ENCODE assay signal across 8 cellular contexts in genomic region chr19:53394974-53395839, GRCh38.
DNase-seq lines count a peak whose midpoint lies in the region; ATAC-seq and TF ChIP-seq lines count a peak whose summit lies in the region.

Gene ZNF765, plus strand, starts transcription at chr19:53395149. Its CDS starts 2,867 bp downstream, at chr19:53398016.

- peak within 1 kb of the TSS; percentile 80 for H3K4me3 ChIP-seq in choroid plexus epithelial cell (ENCODE audit: low read depth, low read length)

- TF ChIP-seq CTCF in choroid plexus epithelial cell (conservative IDR thresholded peaks at IDR 0.05; ENCODE audit: low read depth, low read length) = peak; percentile 62

- DNase-seq in AG20443 (ENCODE audit: low spot score) (peak; percentile 98), NCI-H446 treated with DMSO at 0.1 percent for 48 hours (lab: John Stamatoyannopoulos, UW) (peak; percentile 65), choroid plexus epithelial cell (ENCODE audit: low read depth) (peak; percentile 94), kidney tubule cell (ENCODE audit: low spot score) (peak; percentile 92)
- DNase-seq in activated CD4-positive, alpha-beta T cell treated with anti-CD3 and anti-CD28 coated beads for 1 hour = peak; percentile 97
- DNase-seq in stimulated activated CD4-positive, alpha-beta T cell treated with anti-CD3 and anti-CD28 coated beads, Interleukin-1b, Interleukin-23, amount 100 ng/mL, for 1 hour (ENCODE audit: low read depth in 2 of 2) = peak; percentile 92 to 93

- peak; percentile 91 for ATAC-seq in GM19025 (IDR thresholded peaks at IDR 0.05; ENCODE audit: low read depth, unreplicated experiment)
- ATAC-seq in HG03342 (IDR thresholded peaks at IDR 0.05; ENCODE audit: unreplicated experiment) = peak; percentile 94

Comparison
In these comparisons a context has a peak if more than half of its experiments do, and no peak if none do; other contexts are left out.
1. Peak in every context shown above with its lines: DNase-seq, ATAC-seq and H3K4me3 ChIP-seq.